In the genomic region with DNA sequence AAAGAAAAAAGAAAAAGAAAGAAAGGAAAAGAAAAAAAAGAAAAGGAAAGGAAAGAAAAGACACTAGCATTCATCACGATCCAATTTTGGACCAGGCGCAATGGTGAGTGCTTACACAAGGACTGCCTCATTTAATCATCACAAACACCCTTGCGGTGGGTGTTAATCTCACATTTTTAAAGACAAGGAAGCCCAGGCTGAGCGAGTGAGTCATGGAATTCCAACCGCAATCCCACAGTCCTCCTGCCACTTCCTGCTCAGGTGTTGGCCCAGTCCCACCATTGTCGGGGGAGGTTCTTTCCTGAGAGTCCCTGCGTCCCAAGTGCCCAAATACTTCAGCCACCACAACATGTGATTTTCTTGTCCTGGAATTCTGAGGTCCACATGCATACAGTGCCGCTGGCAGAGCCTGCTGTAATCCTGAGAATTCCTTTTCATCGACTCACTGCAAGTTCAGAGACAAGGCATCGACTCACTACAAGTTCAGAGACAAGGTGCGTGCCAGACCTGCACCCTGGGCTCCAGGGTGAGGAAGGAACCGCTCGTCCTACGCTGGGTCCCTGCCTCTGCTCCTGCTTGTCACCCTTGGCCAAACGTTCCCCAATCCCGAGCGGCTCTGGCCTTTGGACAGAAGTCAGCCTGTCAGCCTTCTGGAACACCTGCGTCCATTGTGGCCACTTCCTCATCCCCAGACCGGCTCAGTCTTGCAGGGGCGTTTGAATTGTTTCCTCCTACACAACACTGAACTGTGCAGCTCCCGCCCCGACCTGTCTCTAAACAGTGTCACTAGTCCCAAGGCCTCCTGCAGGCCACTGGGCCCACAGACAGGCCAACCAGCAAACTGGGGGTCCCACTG, we compare ENCODE assay signal across 13 cellular contexts. TPM values are rescaled to one million over a fixed set of nuclear protein-coding genes. Genes with fewer than 3 reads are reported as not detected.
A peak's percentile ranks its signal among the peaks of the same experiment; 100 is the strongest.
DNase-seq lines count a peak whose midpoint lies in the region; ATAC-seq and TF ChIP-seq lines count a peak whose summit lies in the region.
"Had no signal": no experiment of that assay in that cellular context is flagged by ENCODE, and none has a peak within 500 bp of the region (broad histone marks: within the 10 kb centered on the region; RNA-seq: fewer than 3 reads in every experiment).

No MANE protein-coding gene starts in this region.

- CTCF ChIA-PET in AG04449 (lab: Yijun Ruan, JAX) = interaction anchor here (0.7 to 2.3 kb wide), 3 partner anchors 9 to 32 kb away, joined by 3 to 10 read pairs (median 3); no protein-coding TSS in a partner anchor

- H3K9me3 Mint-ChIP-seq in glutamatergic neuron (ENCODE audit: unreplicated experiment) = no peaks in the 10 kb centered on the region
- no peaks in the 10 kb centered on the region for H3K9me3 Mint-ChIP-seq in activated CD4-positive, alpha-beta T cell treated with anti-CD3 and anti-CD28 coated beads, Interleukin-2, amount 10 ng/mL, durations not matched to agents 24 days and 14 days
- H3K9me3 Mint-ChIP-seq: activated naive CD8-positive, alpha-beta T cell treated with anti-CD3 and anti-CD28 coated beads, Interleukin-2, amount 10 ng/mL, durations not matched to agents 7 days and 5 days; naive thymus-derived CD8-positive, alpha-beta T cell had no signal

- TF ChIP-seq CTCF in AG04449 (IDR thresholded peaks at IDR 0.05; ENCODE audit: insufficient read depth, low read length, missing control alignments) (no peak), lower lobe of right lung (IDR thresholded peaks at IDR 0.05) (no peak), glutamatergic neuron (IDR thresholded peaks at IDR 0.05; ENCODE audit: partially characterized antibody, unreplicated experiment) (no peak)

- H3K4me3 ChIP-seq in AG04449 (ENCODE audit: low read depth, low read length) (no peak overlapping the region), lower lobe of right lung (no peak overlapping the region)

- no peaks in the 10 kb centered on the region for H3K4me1 Mint-ChIP-seq in glutamatergic neuron (ENCODE audit: low read depth, unreplicated experiment)
- peaks cover 6% of the 10 kb centered on the region for H3K4me1 Mint-ChIP-seq in activated CD4-positive, alpha-beta T cell treated with anti-CD3 and anti-CD28 coated beads, Interleukin-2, amount 10 ng/mL, durations not matched to agents 24 days and 14 days

- no peaks in the 10 kb centered on the region for H3K9me3 ChIP-seq in lower lobe of right lung

- H3K27me3 Mint-ChIP-seq in glutamatergic neuron (ENCODE audit: unreplicated experiment) = peaks cover 2% of the 10 kb centered on the region
- peaks cover 4% of the 10 kb centered on the region for H3K27me3 Mint-ChIP-seq in activated CD4-positive, alpha-beta T cell treated with anti-CD3 and anti-CD28 coated beads, Interleukin-2, amount 10 ng/mL, durations not matched to agents 24 days and 14 days

- no peaks in the 10 kb centered on the region for H3K36me3 Mint-ChIP-seq in glutamatergic neuron (ENCODE audit: unreplicated experiment)
- H3K36me3 Mint-ChIP-seq in activated CD4-positive, alpha-beta T cell treated with anti-CD3 and anti-CD28 coated beads, Interleukin-2, amount 10 ng/mL, durations not matched to agents 24 days and 14 days (ENCODE audit: low read depth) = no peaks in the 10 kb centered on the region
- H3K36me3 Mint-ChIP-seq: activated naive CD8-positive, alpha-beta T cell treated with anti-CD3 and anti-CD28 coated beads, Interleukin-2, amount 10 ng/mL, durations not matched to agents 7 days and 5 days; naive thymus-derived CD8-positive, alpha-beta T cell had no signal

- H3K4me3 Mint-ChIP-seq in glutamatergic neuron (ENCODE audit: unreplicated experiment) = no peak overlapping the region
- no peak overlapping the region for H3K4me3 Mint-ChIP-seq in activated CD4-positive, alpha-beta T cell treated with anti-CD3 and anti-CD28 coated beads, Interleukin-2, amount 10 ng/mL, durations not matched to agents 24 days and 14 days
- H3K4me3 Mint-ChIP-seq: activated naive CD8-positive, alpha-beta T cell treated with anti-CD3 and anti-CD28 coated beads, Interleukin-2, amount 10 ng/mL, durations not matched to agents 7 days and 5 days; naive thymus-derived CD8-positive, alpha-beta T cell had no signal

- intact Hi-C loops in lower lobe of right lung (cut with DNase I) = no loop called here
- intact Hi-C loops in activated CD4-positive, alpha-beta T cell treated with anti-CD3 and anti-CD28 coated beads, Interleukin-2, amount 10 ng/mL, durations not matched to agents 24 days and 14 days (cut with micrococcal nuclease) = no loop called here

- no peak overlapping the region for H3K27ac Mint-ChIP-seq in glutamatergic neuron (ENCODE audit: unreplicated experiment)
- H3K27ac Mint-ChIP-seq in activated CD4-positive, alpha-beta T cell treated with anti-CD3 and anti-CD28 coated beads, Interleukin-2, amount 10 ng/mL, durations not matched to agents 24 days and 14 days = no peak overlapping the region
- H3K27ac Mint-ChIP-seq: activated naive CD8-positive, alpha-beta T cell treated with anti-CD3 and anti-CD28 coated beads, Interleukin-2, amount 10 ng/mL, durations not matched to agents 7 days and 5 days had no signal

- DNase-seq in AG04449 (ENCODE audit: low read depth, low spot score) (peak; percentile 93), HS-5 (ENCODE audit: low read depth) (peak; percentile 98), T47D (ENCODE audit: low read depth in 1 of 2, low spot score in 1 of 2) (peak; percentile 65 to 96), lower lobe of right lung (peak; percentile 72), glutamatergic neuron (no peak), activated gamma-delta T cell (lab: John Stamatoyannopoulos, UW) (no peak)
- DNase-seq in activated CD4-positive, alpha-beta T cell treated with anti-CD3 and anti-CD28 coated beads, Interleukin-2, amount 10 ng/mL, durations not matched to agents 24 days and 14 days = no peak
- DNase-seq: activated naive CD8-positive, alpha-beta T cell treated with anti-CD3 and anti-CD28 coated beads, Interleukin-2, amount 10 ng/mL, durations not matched to agents 7 days and 5 days; DND-41; RPMI8226; stimulated activated naive CD4-positive, alpha-beta T cell treated with Interleukin-2 at 50 U/mL for 16 hours had no signal

- peak overlapping the region; percentile 36 for H3K27ac ChIP-seq in lower lobe of right lung

- in situ Hi-C loops in T47D (cut with HindIII; ENCODE audit: low pct_unique_long_range_greater_than_20kb, low sequenced_read_pairs) = no loop called here

- no peaks in the 10 kb centered on the region for H3K36me3 ChIP-seq in lower lobe of right lung

- H3K27me3 ChIP-seq in lower lobe of right lung (ENCODE audit: low read depth) = peaks cover 3% of the 10 kb centered on the region

- POLR2A ChIA-PET in AG04449 (lab: Yijun Ruan, JAX) = no interaction called here

- H3K4me1 ChIP-seq in lower lobe of right lung = no peaks in the 10 kb centered on the region

- peak; percentile 74 to 83 for ATAC-seq in lower lobe of right lung
- no peak for ATAC-seq in HG03521 (IDR thresholded peaks at IDR 0.05; ENCODE audit: unreplicated experiment)
- ATAC-seq: naive thymus-derived CD8-positive, alpha-beta T cell had no signal

RNA-seq across cellular contexts. Expression of a gene that starts 5.8 kb away (rescaled TPM):
- total RNA-seq in lower lobe of right lung (4.5 TPM), glutamatergic neuron (ENCODE audit: unreplicated experiment) (not detected)
- total RNA-seq in activated CD4-positive, alpha-beta T cell treated with anti-CD3 and anti-CD28 coated beads, Interleukin-2, amount 10 ng/mL, durations not matched to agents 24 days and 14 days = 9.3 and 11.0 TPM in 2 replicates
- total RNA-seq: naive thymus-derived CD8-positive, alpha-beta T cell had no signal

RNA-seq across cellular contexts. Expression of a gene that starts 18.8 kb away (rescaled TPM):
- total RNA-seq in lower lobe of right lung (26.5 TPM), glutamatergic neuron (ENCODE audit: unreplicated experiment) (not detected)
- total RNA-seq in activated CD4-positive, alpha-beta T cell treated with anti-CD3 and anti-CD28 coated beads, Interleukin-2, amount 10 ng/mL, durations not matched to agents 24 days and 14 days = 10.2 and 11.8 TPM in 2 replicates

RNA-seq across cellular contexts. Expression of a gene that starts 22.1 kb away (rescaled TPM):
- 15.3 TPM for total RNA-seq in lower lobe of right lung
- not detected for total RNA-seq in glutamatergic neuron (ENCODE audit: unreplicated experiment)
- not detected in 2 replicates for total RNA-seq in activated CD4-positive, alpha-beta T cell treated with anti-CD3 and anti-CD28 coated beads, Interleukin-2, amount 10 ng/mL, durations not matched to agents 24 days and 14 days
- total RNA-seq: activated naive CD8-positive, alpha-beta T cell treated with anti-CD3 and anti-CD28 coated beads, Interleukin-2, amount 10 ng/mL, durations not matched to agents 7 days and 5 days; naive thymus-derived CD8-positive, alpha-beta T cell had no signal

RNA-seq across cellular contexts. Expression of a gene that starts 37.6 kb away (rescaled TPM):
- total RNA-seq in lower lobe of right lung (not detected), glutamatergic neuron (ENCODE audit: unreplicated experiment) (not detected)
- not detected in 2 replicates for total RNA-seq in activated CD4-positive, alpha-beta T cell treated with anti-CD3 and anti-CD28 coated beads, Interleukin-2, amount 10 ng/mL, durations not matched to agents 24 days and 14 days
- total RNA-seq: activated naive CD8-positive, alpha-beta T cell treated with anti-CD3 and anti-CD28 coated beads, Interleukin-2, amount 10 ng/mL, durations not matched to agents 7 days and 5 days; naive thymus-derived CD8-positive, alpha-beta T cell had no signal

RNA-seq across cellular contexts. Expression of a gene that starts 47.1 kb away (rescaled TPM):
- total RNA-seq in lower lobe of right lung (27.8 TPM), glutamatergic neuron (ENCODE audit: unreplicated experiment) (30.5 TPM)
- total RNA-seq in activated CD4-positive, alpha-beta T cell treated with anti-CD3 and anti-CD28 coated beads, Interleukin-2, amount 10 ng/mL, durations not matched to agents 24 days and 14 days = 21.2 and 22.2 TPM in 2 replicates

Comparison
In these comparisons a context has a peak if more than half of its experiments do, and no peak if none do; other contexts are left out.
1. DNase-seq: peak in AG04449 (single experiment), HS-5 (single experiment), T47D (2 of 2) and lower lobe of right lung (single experiment); none in glutamatergic neuron (single experiment), activated CD4-positive, alpha-beta T cell treated with anti-CD3 and anti-CD28 coated beads, Interleukin-2, amount 10 ng/mL, durations not matched to agents 24 days and 14 days (single experiment) and activated gamma-delta T cell (single experiment).
2. RNA of a gene that starts 18.8 kb away (total RNA-seq): 26.5 TPM in lower lobe of right lung (single experiment) and 10.2 to 11.8 TPM in activated CD4-positive, alpha-beta T cell treated with anti-CD3 and anti-CD28 coated beads, Interleukin-2, amount 10 ng/mL, durations not matched to agents 24 days and 14 days; not detected in glutamatergic neuron (single experiment); every median in the first group is over 10 times any median in the second.
3. RNA of a gene that starts 22.1 kb away (total RNA-seq): 15.3 TPM in lower lobe of right lung (single experiment); not detected in glutamatergic neuron (single experiment) and not detected in activated CD4-positive, alpha-beta T cell treated with anti-CD3 and anti-CD28 coated beads, Interleukin-2, amount 10 ng/mL, durations not matched to agents 24 days and 14 days; every median in the first group is over 10 times any median in the second.